Comparison of ENCODE assay signal across 8 cellular contexts in genomic region chr10:32958992-32959703, GRCh38. TPM values are rescaled to one million over a fixed set of nuclear protein-coding genes. Genes with fewer than 3 reads are reported as not detected.
DNase-seq lines count a peak whose midpoint lies in the region; FAIRE-seq and TF ChIP-seq lines count a peak whose summit lies in the region.

No MANE protein-coding gene starts in this region.

- H3K9me2 ChIP-seq in OCI-LY1 (ENCODE audit: low read depth, low read length), result no peaks in the 10 kb centered on the region

- H3K4me3 ChIP-seq in OCI-LY1 (ENCODE audit: low read depth, low read length, poor library complexity, severe bottlenecking), result peak overlapping the region; percentile 95
- H3K4me3 ChIP-seq in duodenal mucosa (ENCODE audit: low read depth in 1 of 2, low read length in 2 of 2), result peak overlapping the region; percentile 90 to 99
- peak overlapping the region; percentile 82 for H3K4me3 ChIP-seq in neural progenitor cell

- DNase-seq in GM13977 (ENCODE audit: low spot score) (peak; percentile 71), H54 (ENCODE audit: insufficient read length, low spot score) (no peak), neural progenitor cell (ENCODE audit: low spot score) (no peak), GDM1 (lab: John Stamatoyannopoulos, UW) (no peak), activated gamma-delta T cell (lab: John Stamatoyannopoulos, UW) (no peak), ACHN (no peak)

- H3K27ac Mint-ChIP-seq in neural progenitor cell, result peak overlapping the region; percentile 100

- H3K36me3 ChIP-seq in OCI-LY1 (ENCODE audit: insufficient read depth, low read length) (no peaks in the 10 kb centered on the region), duodenal mucosa (ENCODE audit: control insufficient read depth in 1 of 2, insufficient read depth in 2 of 2, low read length in 2 of 2) (no peaks in the 10 kb centered on the region), neural progenitor cell (no peaks in the 10 kb centered on the region)

- H3K9ac ChIP-seq in OCI-LY1 (ENCODE audit: low read length), result peak overlapping the region; percentile 71
- H3K9ac ChIP-seq in duodenal mucosa (ENCODE audit: low read depth in 1 of 2, low read length in 2 of 2), result peak overlapping the region; percentile 99 to 100
- peak overlapping the region; percentile 87 for H3K9ac ChIP-seq in neural progenitor cell

- TF ChIP-seq POLR2A in H54 (IDR thresholded peaks at IDR 0.05; ENCODE audit: low read depth, low read length), result no peak

- H3F3A ChIP-seq in OCI-LY1 (ENCODE audit: insufficient read depth, low read length) (no peaks in the 10 kb centered on the region), neural progenitor cell (ENCODE audit: low read depth) (peaks cover 8% of the 10 kb centered on the region)

- peaks cover 55% of the 10 kb centered on the region for H3K4me1 Mint-ChIP-seq in neural progenitor cell

- H3K4me3 Mint-ChIP-seq in neural progenitor cell, result peak overlapping the region; percentile 94

- peaks cover 81% of the 10 kb centered on the region for H3K4me1 ChIP-seq in OCI-LY1 (ENCODE audit: insufficient read depth, low read length, severe bottlenecking)
- H3K4me1 ChIP-seq in duodenal mucosa (ENCODE audit: control insufficient read depth in 1 of 2, insufficient read depth in 2 of 2, low read length in 2 of 2), result peaks cover 40% of the 10 kb centered on the region in 2 donors
- peaks cover 33% of the 10 kb centered on the region for H3K4me1 ChIP-seq in neural progenitor cell

- H3K79me2 ChIP-seq in OCI-LY1 (ENCODE audit: insufficient read depth, low read length) (peaks cover 30% of the 10 kb centered on the region), neural progenitor cell (ENCODE audit: low read depth) (peaks cover 56% of the 10 kb centered on the region)

- H3K4me2 ChIP-seq in OCI-LY1 (ENCODE audit: low read length) (peak overlapping the region; percentile 87), neural progenitor cell (peak overlapping the region; percentile 86)

- no peaks in the 10 kb centered on the region for H3K27me3 Mint-ChIP-seq in neural progenitor cell (ENCODE audit: insufficient read depth, low read depth)

- in situ Hi-C loops in GM13977 (cut with MboI; ENCODE audit: low pct_unique_long_range_greater_than_20kb, low sequenced_read_pairs, unreplicated experiment), result no loop called here
- in situ Hi-C loops in ACHN (cut with HindIII; ENCODE audit: low pct_ligation_motif_present, low pct_unique_long_range_greater_than_20kb, low sequenced_read_pairs), result no loop called here

- H2AFZ ChIP-seq in OCI-LY1 (ENCODE audit: low read length) (no peak overlapping the region), neural progenitor cell (replicated peaks) (peak overlapping the region; percentile 5)

- TF ChIP-seq CTCF in GM13977 (IDR thresholded peaks at IDR 0.05; ENCODE audit: extremely low read depth, insufficient read depth, missing control alignments) (no peak), OCI-LY1 (IDR thresholded peaks at IDR 0.05; ENCODE audit: low read length) (no peak), neural progenitor cell (IDR thresholded peaks at IDR 0.05) (no peak)

- H3K27me3 ChIP-seq in OCI-LY1 (ENCODE audit: insufficient read depth, low read length) (no peaks in the 10 kb centered on the region), duodenal mucosa (ENCODE audit: control insufficient read depth in 1 of 2, insufficient read depth in 2 of 2, low read length in 2 of 2) (no peaks in the 10 kb centered on the region), neural progenitor cell (no peaks in the 10 kb centered on the region)

- H3K36me3 Mint-ChIP-seq in neural progenitor cell, result peaks cover 1% of the 10 kb centered on the region

- H4K20me1 ChIP-seq in OCI-LY1 (ENCODE audit: insufficient read depth, low read length), result no peaks in the 10 kb centered on the region
- H4K20me1 ChIP-seq in neural progenitor cell (ENCODE audit: low read depth), result peaks cover 35% of the 10 kb centered on the region

- peak; percentile 67 for FAIRE-seq in H54 (lab: Jason Lieb, UNC)

- H3K9me3 ChIP-seq in OCI-LY1 (ENCODE audit: low read length) (no peaks in the 10 kb centered on the region), duodenal mucosa (ENCODE audit: control insufficient read depth in 1 of 2, low read length in 2 of 2) (no peaks in the 10 kb centered on the region), neural progenitor cell (ENCODE audit: low read depth) (no peaks in the 10 kb centered on the region)

- no peaks in the 10 kb centered on the region for H3K9me3 Mint-ChIP-seq in neural progenitor cell

- H3K27ac ChIP-seq in OCI-LY1 (ENCODE audit: low read depth, low read length, poor library complexity, severe bottlenecking) (peak overlapping the region; percentile 51), duodenal mucosa (ENCODE audit: low read depth, low read length) (peak overlapping the region; percentile 91), neural progenitor cell (peak overlapping the region; percentile 97)

RNA-seq across cellular contexts. Expression of gene ITGB1, which starts 1.1 kb away (rescaled TPM):
- 229 and 358 TPM in 2 replicates for total RNA-seq in neural progenitor cell (ENCODE audit: low replicate concordance)
